ENCODE assay signal across 12 cellular contexts in genomic region chrX:140664939-140665338, GRCh38. TPM values are rescaled to one million over a fixed set of nuclear protein-coding genes. Genes with fewer than 3 reads are reported as not detected.
DNase-seq lines count a peak whose midpoint lies in the region; ATAC-seq and TF ChIP-seq lines count a peak whose summit lies in the region.
"Had no signal": no experiment of that assay in that cellular context is flagged by ENCODE, and none has a peak within 500 bp of the region (broad histone marks: within the 10 kb centered on the region; RNA-seq: fewer than 3 reads in every experiment).

No MANE protein-coding gene starts in this region.

- no peak overlapping the region for H3K4me3 Mint-ChIP-seq in type B pancreatic cell
- no peak overlapping the region for H3K4me3 Mint-ChIP-seq in Calu3 (ENCODE audit: low read depth, unreplicated experiment)
- H3K4me3 Mint-ChIP-seq: activated naive CD8-positive, alpha-beta T cell treated with anti-CD3 and anti-CD28 coated beads, Interleukin-2, amount 10 ng/mL, durations not matched to agents 7 days and 5 days; naive B cell had no signal

- H3K9ac ChIP-seq in OCI-LY1 (ENCODE audit: low read length) (no peak overlapping the region), fibroblast of lung (ENCODE audit: insufficient read depth, low read length) (no peak overlapping the region)

- H3K27me3 ChIP-seq in cardiac muscle cell (peaks cover 85% of the 10 kb centered on the region), right cardiac atrium (ENCODE audit: control insufficient read depth, insufficient read depth) (no peaks in the 10 kb centered on the region), OCI-LY1 (ENCODE audit: insufficient read depth, low read length) (no peaks in the 10 kb centered on the region), fibroblast of lung (ENCODE audit: control insufficient read depth, insufficient read depth, low read length) (no peaks in the 10 kb centered on the region), ascending aorta (no peaks in the 10 kb centered on the region)

- CTCF ChIA-PET in Calu3 (lab: Charles Lee) = interaction anchor here (1.0 to 1.4 kb wide), 2 partner anchors 92 to 608 kb away, joined by 3 to 4 read pairs; no protein-coding TSS in a partner anchor

- TF ChIP-seq CTCF in cardiac muscle cell (IDR thresholded peaks at IDR 0.05; ENCODE audit: low read depth, low read length) = peak; percentile 33
- TF ChIP-seq CTCF in OCI-LY1 (IDR thresholded peaks at IDR 0.05; ENCODE audit: low read length) = peak; percentile 39; the same call in 1 of the 2 replicates
- peak in 1 of 2 donors; percentile 26 for TF ChIP-seq CTCF in fibroblast of lung (conservative IDR thresholded peaks at IDR 0.05 in 1 of 2, IDR thresholded peaks at IDR 0.05 in 1 of 2; ENCODE audit: low read depth in 1 of 2, low read length in 2 of 2)
- peak; percentile 80 for TF ChIP-seq CTCF in type B pancreatic cell (conservative IDR thresholded peaks at IDR 0.05)
- no peak for TF ChIP-seq CTCF in ascending aorta (IDR thresholded peaks at IDR 0.05)
- no peak for TF ChIP-seq CTCF in Calu3 (IDR thresholded peaks at IDR 0.05; ENCODE audit: unreplicated experiment)

- no peak for ATAC-seq in right cardiac atrium

- no peaks in the 10 kb centered on the region for H3K36me3 ChIP-seq in cardiac muscle cell
- H3K36me3 ChIP-seq in OCI-LY1 (ENCODE audit: insufficient read depth, low read length) = no peaks in the 10 kb centered on the region
- H3K36me3 ChIP-seq in fibroblast of lung (ENCODE audit: control insufficient read depth, insufficient read depth, low read length) = no peaks in the 10 kb centered on the region
- no peaks in the 10 kb centered on the region for H3K36me3 ChIP-seq in ascending aorta

- peaks cover 47% of the 10 kb centered on the region for H3K27me3 Mint-ChIP-seq in type B pancreatic cell
- H3K27me3 Mint-ChIP-seq in Calu3 (ENCODE audit: unreplicated experiment) = no peaks in the 10 kb centered on the region
- H3K27me3 Mint-ChIP-seq: activated naive CD8-positive, alpha-beta T cell treated with anti-CD3 and anti-CD28 coated beads, Interleukin-2, amount 10 ng/mL, durations not matched to agents 7 days and 5 days; naive B cell had no signal

- no peak overlapping the region for H3K4me2 ChIP-seq in OCI-LY1 (ENCODE audit: low read length)
- H3K4me2 ChIP-seq in fibroblast of lung (ENCODE audit: extremely low read depth, insufficient read depth, low read length) = no peak overlapping the region

- no peaks in the 10 kb centered on the region for H3K79me2 ChIP-seq in OCI-LY1 (ENCODE audit: insufficient read depth, low read length)
- no peaks in the 10 kb centered on the region for H3K79me2 ChIP-seq in fibroblast of lung (ENCODE audit: control insufficient read depth, insufficient read depth, low read length)

- H3K9me2 ChIP-seq in OCI-LY1 (ENCODE audit: low read depth, low read length) = no peaks in the 10 kb centered on the region

- H3K36me3 Mint-ChIP-seq in type B pancreatic cell (no peaks in the 10 kb centered on the region), Calu3 (ENCODE audit: insufficient read depth, unreplicated experiment) (no peaks in the 10 kb centered on the region)
- H3K36me3 Mint-ChIP-seq: activated naive CD8-positive, alpha-beta T cell treated with anti-CD3 and anti-CD28 coated beads, Interleukin-2, amount 10 ng/mL, durations not matched to agents 7 days and 5 days; naive B cell had no signal

- no peaks in the 10 kb centered on the region for H3F3A ChIP-seq in OCI-LY1 (ENCODE audit: insufficient read depth, low read length)

- no peaks in the 10 kb centered on the region for H3K4me1 ChIP-seq in cardiac muscle cell (ENCODE audit: low read depth)
- no peaks in the 10 kb centered on the region for H3K4me1 ChIP-seq in right cardiac atrium (ENCODE audit: control insufficient read depth, insufficient read depth, low read length)
- H3K4me1 ChIP-seq in OCI-LY1 (ENCODE audit: insufficient read depth, low read length, severe bottlenecking) = no peaks in the 10 kb centered on the region
- H3K4me1 ChIP-seq in fibroblast of lung (ENCODE audit: control insufficient read depth, extremely low read depth, insufficient read depth, low read length) = no peaks in the 10 kb centered on the region
- H3K4me1 ChIP-seq in ascending aorta = no peaks in the 10 kb centered on the region

- H3K9me3 ChIP-seq in cardiac muscle cell (ENCODE audit: low read depth) (no peaks in the 10 kb centered on the region), right cardiac atrium (ENCODE audit: control insufficient read depth, low read length) (no peaks in the 10 kb centered on the region), OCI-LY1 (ENCODE audit: low read length) (no peaks in the 10 kb centered on the region), fibroblast of lung (ENCODE audit: control insufficient read depth, insufficient read depth, low read depth, low read length) (no peaks in the 10 kb centered on the region), ascending aorta (no peaks in the 10 kb centered on the region)

- H3K4me1 Mint-ChIP-seq in type B pancreatic cell (ENCODE audit: unreplicated experiment) (no peaks in the 10 kb centered on the region), Calu3 (ENCODE audit: low read depth, unreplicated experiment) (no peaks in the 10 kb centered on the region)
- H3K4me1 Mint-ChIP-seq: activated naive CD8-positive, alpha-beta T cell treated with anti-CD3 and anti-CD28 coated beads, Interleukin-2, amount 10 ng/mL, durations not matched to agents 7 days and 5 days; naive B cell had no signal

- DNase-seq in cardiac muscle cell (ENCODE audit: low read depth in 1 of 2, low spot score in 1 of 2) = peak; percentile 10 to 41
- DNase-seq in right cardiac atrium = no peak
- DNase-seq in fibroblast of lung (ENCODE audit: low read depth in 2 of 2) = peak; percentile 26 to 37
- no peak for DNase-seq in type B pancreatic cell (ENCODE audit: extremely low spot score, unreplicated experiment)
- DNase-seq in NCI-H2107 (lab: John Stamatoyannopoulos, UW) = no peak
- no peak for DNase-seq in ascending aorta (ENCODE audit: low spot score in 2 of 2)
- DNase-seq in Calu3 = no peak
- DNase-seq: activated naive CD8-positive, alpha-beta T cell treated with anti-CD3 and anti-CD28 coated beads, Interleukin-2, amount 10 ng/mL, durations not matched to agents 7 days and 5 days; DMS79 treated with DMSO at 0.1 percent for 48 hours; KG1; naive B cell had no signal

- H3K27ac Mint-ChIP-seq in type B pancreatic cell (no peak overlapping the region), Calu3 (ENCODE audit: unreplicated experiment) (no peak overlapping the region)
- H3K27ac Mint-ChIP-seq: activated naive CD8-positive, alpha-beta T cell treated with anti-CD3 and anti-CD28 coated beads, Interleukin-2, amount 10 ng/mL, durations not matched to agents 7 days and 5 days; naive B cell had no signal

- BruUV-seq in Calu3 (replicated peaks; lab: Mats Ljungman, UMichigan) = no TSS peak

- intact Hi-C loops in right cardiac atrium (cut with DNase I) = loop anchor here in 3 of 4 donors (5.0 to 10.0 kb wide), 3 partner anchors 600 to 610 kb away; no protein-coding TSS in a partner anchor
- intact Hi-C loops in ascending aorta (cut with DNase I) = loop anchor here (10.0 kb wide), 1 partner anchor 610 kb away; no protein-coding TSS in a partner anchor
- intact Hi-C loops in Calu3 (cut with micrococcal nuclease; ENCODE audit: unreplicated experiment) = loop anchor here (1.0 to 10.0 kb wide), 2 partner anchors 520 to 614 kb away; no protein-coding TSS in a partner anchor

- no peak overlapping the region for H3K27ac ChIP-seq in cardiac muscle cell
- no peak overlapping the region for H3K27ac ChIP-seq in right cardiac atrium (ENCODE audit: low read length)
- no peak overlapping the region for H3K27ac ChIP-seq in OCI-LY1 (ENCODE audit: low read depth, low read length, poor library complexity, severe bottlenecking)
- H3K27ac ChIP-seq in fibroblast of lung (ENCODE audit: insufficient read depth, low read length) = no peak overlapping the region
- H3K27ac ChIP-seq in ascending aorta = no peak overlapping the region

- no peak overlapping the region for H3K4me3 ChIP-seq in cardiac muscle cell
- no peak overlapping the region for H3K4me3 ChIP-seq in right cardiac atrium (ENCODE audit: low read length)
- H3K4me3 ChIP-seq in OCI-LY1 (ENCODE audit: low read depth, low read length, poor library complexity, severe bottlenecking) = no peak overlapping the region
- H3K4me3 ChIP-seq in fibroblast of lung (replicated peaks in 1 of 4; ENCODE audit: control extremely low read depth in 1 of 4, insufficient read depth in 1 of 4, low read depth in 3 of 4, low read length in 4 of 4) = no peak overlapping the region
- no peak overlapping the region for H3K4me3 ChIP-seq in ascending aorta

- H2AFZ ChIP-seq in OCI-LY1 (ENCODE audit: low read length) (no peak overlapping the region), fibroblast of lung (ENCODE audit: low read length) (no peak overlapping the region)

- WGBS in right cardiac atrium = 34% methylated on average over 3 of the region's 3 CpGs

- no peaks in the 10 kb centered on the region for H4K20me1 ChIP-seq in OCI-LY1 (ENCODE audit: insufficient read depth, low read length)
- H4K20me1 ChIP-seq in fibroblast of lung (ENCODE audit: control insufficient read depth, extremely low read depth, insufficient read depth, low read length) = no peaks in the 10 kb centered on the region

- H3K9me3 Mint-ChIP-seq in type B pancreatic cell (no peaks in the 10 kb centered on the region), Calu3 (ENCODE audit: low read depth, unreplicated experiment) (peaks cover 2% of the 10 kb centered on the region)
- H3K9me3 Mint-ChIP-seq: activated naive CD8-positive, alpha-beta T cell treated with anti-CD3 and anti-CD28 coated beads, Interleukin-2, amount 10 ng/mL, durations not matched to agents 7 days and 5 days; naive B cell had no signal

RNA-seq across cellular contexts. Expression of gene LINC00632, which starts 44.6 kb away (rescaled TPM):
- total RNA-seq in cardiac muscle cell (9.4 TPM in 2 replicates), right cardiac atrium (100 to 1,000 TPM; 226 to 398 (median 318) TPM), fibroblast of lung (2.1 and 6.9 TPM in 2 replicates), type B pancreatic cell (ENCODE audit: low replicate concordance) (107 and 393 TPM in 2 replicates), ascending aorta (93.2 TPM), Calu3 (2022) (not detected in 2 replicates)
- polyA plus RNA-seq in cardiac muscle cell (6.3 and 6.5 TPM in 2 replicates), right cardiac atrium (12.8 TPM), fibroblast of lung (75.7 and 82.5 TPM in 2 replicates)
- 17.9 and 22.4 TPM in 2 replicates for polyA plus RNA-seq in fibroblast of lung (2012)
- 30.0 and 33.6 TPM in 2 replicates for polyA minus RNA-seq in fibroblast of lung (ENCODE audit: low replicate concordance)
- total RNA-seq: activated naive CD8-positive, alpha-beta T cell treated with anti-CD3 and anti-CD28 coated beads, Interleukin-2, amount 10 ng/mL, durations not matched to agents 7 days and 5 days had no signal

Comparison
In these comparisons a context has a peak if more than half of its experiments do, and no peak if none do; other contexts are left out.
1. DNase-seq: peak in cardiac muscle cell (2 of 2) and fibroblast of lung (2 of 2); none in right cardiac atrium (0 of 3), type B pancreatic cell (single experiment), NCI-H2107 (single experiment), ascending aorta (0 of 2) and Calu3 (single experiment).
2. CTCF ChIP-seq: peak in cardiac muscle cell (single experiment), OCI-LY1 (single experiment) and type B pancreatic cell (single experiment); none in ascending aorta (0 of 3) and Calu3 (single experiment).